In genomic region chr11:86737752-86738151, GRCh38 we compare ENCODE assay signal across 15 cellular contexts.
DNase-seq lines count a peak whose midpoint lies in the region; ATAC-seq and TF ChIP-seq lines count a peak whose summit lies in the region.
"Had no signal": no experiment of that assay in that cellular context is flagged by ENCODE, and none has a peak within 500 bp of the region (broad histone marks: within the 10 kb centered on the region; RNA-seq: fewer than 3 reads in every experiment).

No MANE protein-coding gene starts in this region.

- peak overlapping the region; percentile 95 for H3K27ac Mint-ChIP-seq in Caco-2 (ENCODE audit: unreplicated experiment)
- no peak overlapping the region for H3K27ac Mint-ChIP-seq in activated CD8-positive, alpha-beta T cell treated with anti-CD3 and anti-CD28 coated beads, Interleukin-2, amount 10 ng/mL, durations not matched to agents 7 days and 5 days
- H3K27ac Mint-ChIP-seq: B cell; stimulated activated naive B cell treated with anti-CD40 and anti-IgM and Interleukin-4, amounts not matched to agents 10 μg/mL and 1 μg/mL and 100 μg/mL, for 72 hours had no signal

- TF ChIP-seq CTCF in Caco-2 (IDR thresholded peaks at IDR 0.05; ENCODE audit: insufficient read depth in 1 of 2, low read depth in 1 of 2, low read length in 1 of 2, severe bottlenecking in 1 of 2, unreplicated experiment in 1 of 2) (no peak), fibroblast of mammary gland (conservative IDR thresholded peaks at IDR 0.05; ENCODE audit: control insufficient read depth, insufficient read depth, low read depth, low read length) (no peak), parathyroid adenoma (IDR thresholded peaks at IDR 0.05) (no peak)

- CTCF ChIA-PET in Caco-2 (lab: Charles Lee) = no interaction called here
- CTCF ChIA-PET in activated CD8-positive, alpha-beta T cell treated with anti-CD3 and anti-CD28 coated beads, Interleukin-2, amount 10 ng/mL, durations not matched to agents 7 days and 5 days (lab: Charles Lee) = no interaction called here

- H3K9me3 ChIP-seq in Caco-2 = peaks cover 11% of the 10 kb centered on the region; the same call in 1 of the 2 replicates
- H3K9me3 ChIP-seq in SK-N-MC (ENCODE audit: low read depth, low read length) = no peaks in the 10 kb centered on the region
- no peaks in the 10 kb centered on the region for H3K9me3 ChIP-seq in parathyroid adenoma (ENCODE audit: control insufficient read depth, low read length)

- peak overlapping the region; percentile 44; the same call in 1 of the 2 replicates for H3K27ac ChIP-seq in SK-N-MC
- peak overlapping the region; percentile 21 for H3K27ac ChIP-seq in parathyroid adenoma

- H3K79me2 ChIP-seq in parathyroid adenoma = no peaks in the 10 kb centered on the region

- no peak overlapping the region for H3K4me3 Mint-ChIP-seq in Caco-2 (ENCODE audit: unreplicated experiment)
- no peak overlapping the region for H3K4me3 Mint-ChIP-seq in activated CD8-positive, alpha-beta T cell treated with anti-CD3 and anti-CD28 coated beads, Interleukin-2, amount 10 ng/mL, durations not matched to agents 7 days and 5 days
- H3K4me3 Mint-ChIP-seq: B cell; stimulated activated naive B cell treated with anti-CD40 and anti-IgM and Interleukin-4, amounts not matched to agents 10 μg/mL and 1 μg/mL and 100 μg/mL, for 72 hours had no signal

- no peak for DNase-seq in Caco-2
- DNase-seq in SK-N-MC (ENCODE audit: low read depth, low spot score) = no peak
- DNase-seq in fibroblast of mammary gland (ENCODE audit: low read depth) = peak; percentile 83
- no peak for DNase-seq in activated CD8-positive, alpha-beta T cell treated with anti-CD3 and anti-CD28 coated beads, Interleukin-2, amount 10 ng/mL, durations not matched to agents 7 days and 5 days
- DNase-seq: activated T-cell treated with anti-CD3 and anti-CD28 coated beads, Interleukin-2, amount 50 U/mL, for 48 hours; DMS153; Kasumi-1; mesendoderm; stimulated activated CD4-positive, alpha-beta T cell treated with anti-CD3 and anti-CD28 coated beads, Interleukin-4, amount 100 ng/mL, for 4 hours; stimulated activated naive B cell treated with anti-CD40 and anti-IgM and Interleukin-4, amounts not matched to agents 10 μg/mL and 1 μg/mL and 100 μg/mL, for 72 hours had no signal

- H3K4me2 ChIP-seq in parathyroid adenoma (ENCODE audit: low read length) = no peak overlapping the region

- H3K4me3 ChIP-seq in Caco-2 (ENCODE audit: low read depth, low read length) = no peak overlapping the region
- no peak overlapping the region for H3K4me3 ChIP-seq in SK-N-MC
- no peak overlapping the region for H3K4me3 ChIP-seq in fibroblast of mammary gland (ENCODE audit: control insufficient read depth, low read depth, low read length)
- H3K4me3 ChIP-seq in parathyroid adenoma (ENCODE audit: low read depth, low read length) = no peak overlapping the region

- no peaks in the 10 kb centered on the region for H3K36me3 ChIP-seq in Caco-2 (ENCODE audit: control insufficient read depth, insufficient read depth, low read length)
- H3K36me3 ChIP-seq in SK-N-MC (ENCODE audit: insufficient read depth, low read length) = no peaks in the 10 kb centered on the region
- H3K36me3 ChIP-seq in parathyroid adenoma (ENCODE audit: control insufficient read depth, insufficient read depth, low read length) = no peaks in the 10 kb centered on the region

- H3K9ac ChIP-seq in SK-N-MC (ENCODE audit: insufficient read length) (no peak overlapping the region), parathyroid adenoma (no peak overlapping the region)

- peak overlapping the region; percentile 11 for H2AFZ ChIP-seq in parathyroid adenoma

- no TSS peak for BruUV-seq in Caco-2 (replicated peaks; lab: Mats Ljungman, UMichigan)

- H3K4me1 Mint-ChIP-seq in Caco-2 (ENCODE audit: low read depth, unreplicated experiment) = peaks cover 83% of the 10 kb centered on the region
- H3K4me1 Mint-ChIP-seq in activated CD8-positive, alpha-beta T cell treated with anti-CD3 and anti-CD28 coated beads, Interleukin-2, amount 10 ng/mL, durations not matched to agents 7 days and 5 days (ENCODE audit: low read depth) = no peaks in the 10 kb centered on the region
- H3K4me1 Mint-ChIP-seq: B cell had no signal

- no peaks in the 10 kb centered on the region for H3K9me3 Mint-ChIP-seq in Caco-2 (ENCODE audit: unreplicated experiment)
- no peaks in the 10 kb centered on the region for H3K9me3 Mint-ChIP-seq in activated CD8-positive, alpha-beta T cell treated with anti-CD3 and anti-CD28 coated beads, Interleukin-2, amount 10 ng/mL, durations not matched to agents 7 days and 5 days (ENCODE audit: insufficient read depth)
- H3K9me3 Mint-ChIP-seq: stimulated activated naive B cell treated with anti-CD40 and anti-IgM and Interleukin-4, amounts not matched to agents 10 μg/mL and 1 μg/mL and 100 μg/mL, for 72 hours had no signal

- H3K27me3 ChIP-seq in Caco-2 (replicated peaks; ENCODE audit: control insufficient read depth, insufficient read depth, low read length) (no peaks in the 10 kb centered on the region), parathyroid adenoma (ENCODE audit: control insufficient read depth, insufficient read depth, low read length) (no peaks in the 10 kb centered on the region)

- no peaks in the 10 kb centered on the region for H3K27me3 Mint-ChIP-seq in Caco-2 (ENCODE audit: insufficient read depth, unreplicated experiment)
- H3K27me3 Mint-ChIP-seq in activated CD8-positive, alpha-beta T cell treated with anti-CD3 and anti-CD28 coated beads, Interleukin-2, amount 10 ng/mL, durations not matched to agents 7 days and 5 days (ENCODE audit: low read depth) = no peaks in the 10 kb centered on the region
- H3K27me3 Mint-ChIP-seq: B cell had no signal

- ATAC-seq in GM21528 (IDR thresholded peaks at IDR 0.05; ENCODE audit: low FRiP score, unreplicated experiment) (no peak), HG03457 (IDR thresholded peaks at IDR 0.05; ENCODE audit: unreplicated experiment) (no peak), GM18511 (IDR thresholded peaks at IDR 0.05; ENCODE audit: unreplicated experiment) (no peak)
- ATAC-seq in activated CD8-positive, alpha-beta T cell treated with anti-CD3 and anti-CD28 coated beads, Interleukin-2, amount 10 ng/mL, durations not matched to agents 7 days and 5 days = no peak
- ATAC-seq: stimulated activated naive B cell treated with anti-CD40 and anti-IgM and Interleukin-4, amounts not matched to agents 10 μg/mL and 1 μg/mL and 100 μg/mL, for 72 hours had no signal

- POLR2A ChIA-PET in Caco-2 (lab: Charles Lee) = no interaction called here
- POLR2A ChIA-PET in activated CD8-positive, alpha-beta T cell treated with anti-CD3 and anti-CD28 coated beads, Interleukin-2, amount 10 ng/mL, durations not matched to agents 7 days and 5 days (lab: Charles Lee) = no interaction called here

- intact Hi-C loops in Caco-2 (cut with micrococcal nuclease; ENCODE audit: unreplicated experiment) = no loop called here

- peaks cover 6% of the 10 kb centered on the region for H3K36me3 Mint-ChIP-seq in Caco-2 (ENCODE audit: insufficient read depth, unreplicated experiment)
- no peaks in the 10 kb centered on the region for H3K36me3 Mint-ChIP-seq in activated CD8-positive, alpha-beta T cell treated with anti-CD3 and anti-CD28 coated beads, Interleukin-2, amount 10 ng/mL, durations not matched to agents 7 days and 5 days (ENCODE audit: low read depth)
- H3K36me3 Mint-ChIP-seq: stimulated activated naive B cell treated with anti-CD40 and anti-IgM and Interleukin-4, amounts not matched to agents 10 μg/mL and 1 μg/mL and 100 μg/mL, for 72 hours had no signal

- H3K4me1 ChIP-seq in Caco-2 (peaks cover 93% of the 10 kb centered on the region), parathyroid adenoma (peaks cover 14% of the 10 kb centered on the region)
